Comparison of ENCODE assay signal across 1 cellular context in genomic region chr6:166004491-166005275, GRCh38.
TF ChIP-seq lines count a peak whose summit lies in the region.

No MANE protein-coding gene starts in this region.

TF ChIP-seq in WTC11, 78 proteins besides CTCF, POLR2A, EP300 and RAD21 (continued from another document):
- TF ChIP-seq ZNF281 (CRISPR knock-in tag; IDR thresholded peaks at IDR 0.05): no peak
- TF ChIP-seq SMAD3 (CRISPR knock-in tag; IDR thresholded peaks at IDR 0.05; ENCODE audit: borderline replicate concordance): no peak
- no peak for TF ChIP-seq NR1H2 (CRISPR knock-in tag; IDR thresholded peaks at IDR 0.05)
